ENCODE assay signal across 11 cellular contexts in the genomic region with DNA sequence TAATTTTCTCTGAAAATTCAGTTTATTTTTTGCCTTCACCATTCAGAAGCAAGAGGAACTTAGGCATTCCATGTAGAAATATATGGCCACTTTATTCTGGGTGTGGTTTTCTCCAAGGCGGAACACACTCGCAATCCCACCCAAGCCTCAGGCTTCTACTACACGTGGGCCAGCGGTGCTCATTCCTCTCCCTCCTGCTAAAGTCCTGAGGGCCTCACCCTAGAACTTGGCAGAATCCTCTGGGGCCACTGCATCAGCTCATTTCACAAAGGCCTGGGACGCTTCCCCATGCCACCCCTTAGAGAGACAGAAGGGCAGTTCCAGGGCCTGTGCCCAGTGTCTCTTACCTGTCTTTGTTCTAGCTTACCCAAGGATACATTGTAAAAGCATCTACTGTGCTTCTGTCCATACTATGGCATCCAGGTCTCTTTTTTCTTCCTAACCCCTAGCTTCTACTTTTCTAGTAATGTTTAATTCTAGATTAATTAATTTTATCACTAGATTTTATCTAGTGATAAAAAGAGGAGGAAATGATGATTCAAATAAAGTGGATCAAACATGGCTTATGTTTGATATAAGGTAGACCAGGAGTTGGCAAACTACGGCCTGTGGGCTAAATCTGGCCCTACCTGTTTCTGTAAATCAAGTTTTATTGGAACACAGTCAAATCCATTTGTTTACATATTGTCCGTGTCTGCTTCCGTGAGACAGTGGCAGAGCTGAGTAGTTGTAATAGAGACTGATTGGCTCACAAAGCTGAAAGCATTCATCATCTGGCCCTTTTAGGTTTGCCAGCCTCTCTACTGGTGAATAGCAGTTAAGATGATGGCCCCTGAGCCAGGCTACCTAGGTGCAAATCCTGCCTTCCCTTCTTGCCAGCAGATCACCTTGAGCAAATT. TPM values are rescaled to one million over a fixed set of nuclear protein-coding genes. Genes with fewer than 3 reads are reported as not detected.
DNase-seq lines count a peak whose midpoint lies in the region; ATAC-seq, FAIRE-seq and TF ChIP-seq lines count a peak whose summit lies in the region.
"Had no signal": no experiment of that assay in that cellular context is flagged by ENCODE, and none has a peak within 500 bp of the region (broad histone marks: within the 10 kb centered on the region; RNA-seq: fewer than 3 reads in every experiment).

No MANE protein-coding gene starts in this region.

- H3K9ac ChIP-seq in mammary epithelial cell (ENCODE audit: insufficient read depth, low read length), result no peak overlapping the region

- H4K20me1 ChIP-seq in mammary epithelial cell (ENCODE audit: insufficient read depth, low read length), result no peaks in the 10 kb centered on the region

- no peaks in the 10 kb centered on the region for H3K27me3 ChIP-seq in mammary epithelial cell (ENCODE audit: insufficient read depth, low read length)
- no peaks in the 10 kb centered on the region for H3K27me3 ChIP-seq in pancreas

- TF ChIP-seq CTCF in HEK293 (tag by site-specific recombination; IDR thresholded peaks at IDR 0.05) (no peak), mammary epithelial cell (conservative IDR thresholded peaks at IDR 0.05 in 1 of 2, IDR thresholded peaks at IDR 0.05 in 1 of 2; ENCODE audit: extremely low read depth in 1 of 2, insufficient read depth in 1 of 2, low read depth in 1 of 2, low read length in 2 of 2) (no peak), pancreas (IDR thresholded peaks at IDR 0.05) (no peak)

- intact Hi-C loops in mammary epithelial cell (cut with micrococcal nuclease) (no loop called here), pancreas (cut with DNase I) (no loop called here)

- H3K4me3 ChIP-seq in HEK293 (ENCODE audit: low read depth, low read length), result no peak overlapping the region
- H3K4me3 ChIP-seq in mammary epithelial cell (replicated peaks in 1 of 3; ENCODE audit: insufficient read depth in 1 of 3, low read depth in 2 of 3, low read length in 3 of 3), result no peak overlapping the region
- H3K4me3 ChIP-seq in pancreas, result no peak overlapping the region
- H3K4me3 ChIP-seq: thoracic aorta had no signal

- in situ Hi-C loops in mammary epithelial cell (cut with MboI; ENCODE audit: low sequenced_read_pairs in 2 of 2), result no loop called here

- BruUV-seq in mammary epithelial cell (replicated peaks; lab: Mats Ljungman, UMichigan), result no TSS peak

- peak; percentile 23 for FAIRE-seq in pancreas (lab: Jason Lieb, UNC)

- H3K79me2 ChIP-seq in mammary epithelial cell (ENCODE audit: insufficient read depth, low read length), result no peaks in the 10 kb centered on the region

- H3K4me1 ChIP-seq in HEK293 (ENCODE audit: control insufficient read depth, insufficient read depth, low read length) (no peaks in the 10 kb centered on the region), mammary epithelial cell (ENCODE audit: insufficient read depth, low read length) (no peaks in the 10 kb centered on the region), pancreas (peaks cover 0 to 11% (median 6%) of the 10 kb centered on the region in 3 donors)

- WGBS in mammary epithelial cell (ENCODE audit: low coverage, missing lambda C conversion rate), result 86% methylated on average over 8 of the region's 8 CpGs
- 56 to 61% methylated on average over 8 of the region's 8 CpGs for WGBS in pancreas, 2 donors

- DNase-seq in NCI-H2081 treated with DMSO at 0.1 percent for 48 hours (lab: John Stamatoyannopoulos, UW), result peak; percentile 44
- DNase-seq in mammary epithelial cell, result peak; percentile 21
- DNase-seq in pancreas, result peak in 1 of 6 donors; percentile 22
- DNase-seq in COLO829 (ENCODE audit: low spot score), result no peak
- DNase-seq in HuH-7.5 (ENCODE audit: low spot score), result no peak
- no peak for DNase-seq in epidermal melanocyte (ENCODE audit: insufficient read length, low spot score)
- DNase-seq: activated CD4-positive, alpha-beta memory T cell treated with anti-CD3 and anti-CD28 coated beads for 36 hours; CD4-positive, alpha-beta T cell; SHP77 treated with DMSO at 0.1 percent for 48 hours had no signal

- no peak overlapping the region for H2AFZ ChIP-seq in mammary epithelial cell (ENCODE audit: low read depth, low read length)

- POLR2A ChIA-PET in HEK293 (lab: Yijun Ruan, JAX), result no interaction called here

- H3K4me2 ChIP-seq in mammary epithelial cell (ENCODE audit: insufficient read depth, low read depth, low read length), result no peak overlapping the region

- CTCF ChIA-PET in HEK293 (lab: Yijun Ruan, JAX) (no interaction called here), mammary epithelial cell (lab: Charles Lee; ENCODE audit: low non-redundant PET) (no interaction called here)

- peak; percentile 48 to 94 (median 85) for ATAC-seq in pancreas

- no peaks in the 10 kb centered on the region for H3K9me3 ChIP-seq in HEK293 (ENCODE audit: control insufficient read depth, insufficient read depth, low read depth, low read length)
- H3K9me3 ChIP-seq in mammary epithelial cell (replicated peaks; ENCODE audit: insufficient read depth, low read length), result no peaks in the 10 kb centered on the region
- no peaks in the 10 kb centered on the region for H3K9me3 ChIP-seq in pancreas
- H3K9me3 ChIP-seq: thoracic aorta had no signal

- dilution Hi-C loops in mammary epithelial cell (cut with HindIII; ENCODE audit: low sequenced_read_pairs), result no loop called here

- H3K36me3 ChIP-seq in HEK293 (ENCODE audit: control insufficient read depth in 2 of 2, insufficient read depth in 1 of 2, low read length in 2 of 2) (peaks cover 0 to 38% of the 10 kb centered on the region in 2 experiments; a peak in 1 of 3 replicates), mammary epithelial cell (ENCODE audit: insufficient read depth, low read length) (no peaks in the 10 kb centered on the region), pancreas (no peaks in the 10 kb centered on the region)

- H3K27ac ChIP-seq in HEK293 (ENCODE audit: extremely low read depth, low read depth, low read length) (no peak overlapping the region), mammary epithelial cell (ENCODE audit: insufficient read depth, low read depth, low read length) (no peak overlapping the region), pancreas (peak overlapping the region in 2 of 4 donors; percentile 30 to 45)
- H3K27ac ChIP-seq: thoracic aorta had no signal

TF ChIP-seq in HEK293, 187 proteins besides CTCF, POLR2A, EP300 and RAD21:
- TF ChIP-seq KLF1 (tag by site-specific recombination; IDR thresholded peaks at IDR 0.05), result peak; percentile 17; the same call in 1 of the 2 replicates
- TF ChIP-seq, protein P1, sequence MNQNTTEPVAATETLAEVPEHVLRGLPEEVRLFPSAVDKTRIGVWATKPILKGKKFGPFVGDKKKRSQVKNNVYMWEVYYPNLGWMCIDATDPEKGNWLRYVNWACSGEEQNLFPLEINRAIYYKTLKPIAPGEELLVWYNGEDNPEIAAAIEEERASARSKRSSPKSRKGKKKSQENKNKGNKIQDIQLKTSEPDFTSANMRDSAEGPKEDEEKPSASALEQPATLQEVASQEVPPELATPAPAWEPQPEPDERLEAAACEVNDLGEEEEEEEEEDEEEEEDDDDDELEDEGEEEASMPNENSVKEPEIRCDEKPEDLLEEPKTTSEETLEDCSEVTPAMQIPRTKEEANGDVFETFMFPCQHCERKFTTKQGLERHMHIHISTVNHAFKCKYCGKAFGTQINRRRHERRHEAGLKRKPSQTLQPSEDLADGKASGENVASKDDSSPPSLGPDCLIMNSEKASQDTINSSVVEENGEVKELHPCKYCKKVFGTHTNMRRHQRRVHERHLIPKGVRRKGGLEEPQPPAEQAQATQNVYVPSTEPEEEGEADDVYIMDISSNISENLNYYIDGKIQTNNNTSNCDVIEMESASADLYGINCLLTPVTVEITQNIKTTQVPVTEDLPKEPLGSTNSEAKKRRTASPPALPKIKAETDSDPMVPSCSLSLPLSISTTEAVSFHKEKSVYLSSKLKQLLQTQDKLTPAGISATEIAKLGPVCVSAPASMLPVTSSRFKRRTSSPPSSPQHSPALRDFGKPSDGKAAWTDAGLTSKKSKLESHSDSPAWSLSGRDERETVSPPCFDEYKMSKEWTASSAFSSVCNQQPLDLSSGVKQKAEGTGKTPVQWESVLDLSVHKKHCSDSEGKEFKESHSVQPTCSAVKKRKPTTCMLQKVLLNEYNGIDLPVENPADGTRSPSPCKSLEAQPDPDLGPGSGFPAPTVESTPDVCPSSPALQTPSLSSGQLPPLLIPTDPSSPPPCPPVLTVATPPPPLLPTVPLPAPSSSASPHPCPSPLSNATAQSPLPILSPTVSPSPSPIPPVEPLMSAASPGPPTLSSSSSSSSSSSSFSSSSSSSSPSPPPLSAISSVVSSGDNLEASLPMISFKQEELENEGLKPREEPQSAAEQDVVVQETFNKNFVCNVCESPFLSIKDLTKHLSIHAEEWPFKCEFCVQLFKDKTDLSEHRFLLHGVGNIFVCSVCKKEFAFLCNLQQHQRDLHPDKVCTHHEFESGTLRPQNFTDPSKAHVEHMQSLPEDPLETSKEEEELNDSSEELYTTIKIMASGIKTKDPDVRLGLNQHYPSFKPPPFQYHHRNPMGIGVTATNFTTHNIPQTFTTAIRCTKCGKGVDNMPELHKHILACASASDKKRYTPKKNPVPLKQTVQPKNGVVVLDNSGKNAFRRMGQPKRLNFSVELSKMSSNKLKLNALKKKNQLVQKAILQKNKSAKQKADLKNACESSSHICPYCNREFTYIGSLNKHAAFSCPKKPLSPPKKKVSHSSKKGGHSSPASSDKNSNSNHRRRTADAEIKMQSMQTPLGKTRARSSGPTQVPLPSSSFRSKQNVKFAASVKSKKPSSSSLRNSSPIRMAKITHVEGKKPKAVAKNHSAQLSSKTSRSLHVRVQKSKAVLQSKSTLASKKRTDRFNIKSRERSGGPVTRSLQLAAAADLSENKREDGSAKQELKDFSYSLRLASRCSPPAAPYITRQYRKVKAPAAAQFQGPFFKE (tag by site-specific recombination; IDR thresholded peaks at IDR 0.05; ENCODE audit: borderline replicate concordance), result no peak
- peak; percentile 54; the same call in 1 of the 2 replicates for TF ChIP-seq OSR2 (tag by site-specific recombination; IDR thresholded peaks at IDR 0.05)
- no peak for TF ChIP-seq ZNF19 (tag by site-specific recombination; IDR thresholded peaks at IDR 0.05; ENCODE audit: low read depth)
- no peak for TF ChIP-seq GLI2 (tag by site-specific recombination; IDR thresholded peaks at IDR 0.05; ENCODE audit: borderline replicate concordance, low read depth)
- TF ChIP-seq GLIS2 (tag by site-specific recombination; IDR thresholded peaks at IDR 0.05), result no peak
- TF ChIP-seq KLF10 (tag by site-specific recombination; IDR thresholded peaks at IDR 0.05), result no peak
- no peak for TF ChIP-seq SP7 (tag by site-specific recombination; IDR thresholded peaks at IDR 0.05)

RNA-seq across cellular contexts. Expression of gene LARS2, which starts 29.8 kb away (rescaled TPM):
- total RNA-seq in mammary epithelial cell, result 10 to 100 TPM; 21.5 to 24.9 TPM
- polyA plus RNA-seq in mammary epithelial cell, result 16.6 TPM
- 49.9 TPM for polyA minus RNA-seq in mammary epithelial cell
- 10 to 100 TPM in 1 of 6 donors, 1 to 10 TPM in 5; 3.7 to 11.2 (median 6.6) TPM for total RNA-seq in pancreas
- 1 to 10 TPM; 2.3 to 4.5 TPM for polyA plus RNA-seq in pancreas

Comparison
In these comparisons a context has a peak if more than half of its experiments do, and no peak if none do; other contexts are left out.
1. DNase-seq: peak in NCI-H2081 treated with DMSO at 0.1 percent for 48 hours (single experiment) and mammary epithelial cell (single experiment); none in COLO829 (single experiment), HuH-7.5 (single experiment) and epidermal melanocyte (single experiment).